In the genomic region with DNA sequence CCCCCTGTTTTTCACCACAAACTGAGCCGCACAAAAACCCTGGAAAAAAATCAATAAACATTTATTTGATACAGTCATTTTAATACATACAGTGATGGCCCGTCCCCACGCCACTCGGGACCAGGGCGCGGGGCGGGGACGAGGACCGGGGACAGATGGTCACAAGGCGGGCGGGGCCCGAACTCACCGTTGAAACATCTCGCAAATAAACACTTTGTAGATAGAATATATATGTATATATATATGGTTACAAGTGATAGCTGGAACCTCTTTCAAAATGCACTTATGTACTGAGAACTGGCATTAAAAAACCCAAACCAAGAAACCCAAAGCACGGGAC, we compare ENCODE assay signal across 8 cellular contexts. TPM values are rescaled to one million over a fixed set of nuclear protein-coding genes. Genes with fewer than 3 reads are reported as not detected.
A peak's percentile ranks its signal among the peaks of the same experiment; 100 is the strongest.
DNase-seq lines count a peak whose midpoint lies in the region; ATAC-seq, FAIRE-seq and TF ChIP-seq lines count a peak whose summit lies in the region.

No MANE protein-coding gene starts in this region.

- POLR2A ChIA-PET in GM12878 (lab: Charles Lee): interaction anchor here (1.0 to 2.4 kb wide), 8 partner anchors 12 to 315 kb away, joined by 3 to 11 read pairs (median 3); a partner anchor contains a TSS

- H3K27ac ChIP-seq in GM12878 (ENCODE audit: control insufficient read depth, insufficient read depth): peak overlapping the region; percentile 72

- H3K36me3 ChIP-seq in GM12878 (ENCODE audit: control insufficient read depth in 2 of 2, insufficient read depth in 2 of 2, low read length in 1 of 2): no peaks in the 10 kb centered on the region; a peak in 1 of 4 replicates

- RAD21 ChIA-PET in GM12878 (lab: Charles Lee; ENCODE audit: unreplicated experiment): interaction anchor here (0.6 to 2.2 kb wide), 9 partner anchors 17 to 419 kb away, joined by 3 to 10 read pairs (median 4); a partner anchor contains a TSS

- H3K4me1 ChIP-seq in GM12878 (ENCODE audit: control insufficient read depth, insufficient read depth, low read length): peaks cover 10% of the 10 kb centered on the region
- H3K4me1 ChIP-seq in mononuclear cell (ENCODE audit: insufficient read depth, low read length): peaks cover 34% of the 10 kb centered on the region

- intact Hi-C loops in GM12878 (cut with micrococcal nuclease; ENCODE audit: unreplicated experiment): loop anchor here (1.0 to 5.0 kb wide), 4 partner anchors 16 to 250 kb away; a partner anchor contains a TSS

- TF ChIP-seq POLR2A in GM12878 (IDR thresholded peaks at IDR 0.05; ENCODE audit: low read depth, low read length): no peak

- 0% methylated on average over 15 of the region's 15 CpGs for WGBS in GM12878 (ENCODE audit: insufficient coverage, insufficient replicate concordance, low lambda C conversion rate, missing lambda C conversion rate)

- H3K79me2 ChIP-seq in GM12878 (ENCODE audit: control insufficient read depth, insufficient read depth, low read length): peaks cover 33% of the 10 kb centered on the region

- no TSS peak for BruUV-seq in GM12878 (replicated peaks; lab: Mats Ljungman, UMichigan)

- FAIRE-seq in GM12878 (lab: Jason Lieb, UNC): no peak

- in situ Hi-C loops in GM12878 (cut with MboI): no loop called here

- SMC1A ChIA-PET in GM12878 (lab: Charles Lee; ENCODE audit: uncharacterized antibody, unreplicated experiment): interaction anchor here (0.9 to 2.7 kb wide), 2 partner anchors 17 to 24 kb away, joined by 4 to 7 read pairs; a partner anchor contains a TSS

- no peaks in the 10 kb centered on the region for H3K27me3 ChIP-seq in GM12878 (replicated peaks in 1 of 2; ENCODE audit: control insufficient read depth in 2 of 2, insufficient read depth in 2 of 2, low read length in 1 of 2)
- no peaks in the 10 kb centered on the region for H3K27me3 ChIP-seq in mononuclear cell (ENCODE audit: insufficient read depth, low read length)

- 0 out of 2 replicates have a peak overlapping the region, but pooled peaks have one; percentile 7 for H2AFZ ChIP-seq in GM12878 (ENCODE audit: control insufficient read depth, low read depth, low read length)

- CTCF ChIA-PET in GM12878 (lab: Yijun Ruan, JAX): interaction anchor here (0.7 to 1.8 kb wide), 4 partner anchors 17 to 101 kb away, joined by 3 to 12 read pairs (median 4); no protein-coding TSS in a partner anchor

- TF ChIP-seq CTCF in GM12878 (IDR thresholded peaks at IDR 0.05 in 2 of 3, conservative IDR thresholded peaks at IDR 0.05 in 1 of 3; ENCODE audit: control insufficient read depth in 2 of 3, extremely low read depth in 1 of 3, insufficient read depth in 1 of 3, low read depth in 3 of 3, low read length in 3 of 3): no peak

- TF ChIP-seq EP300 in GM12878 (IDR thresholded peaks at IDR 0.05; ENCODE audit: borderline replicate concordance in 1 of 2, control insufficient read depth in 1 of 2, low read depth in 2 of 2, low read length in 2 of 2): no peak

- peak overlapping the region; percentile 43 for H3K4me3 ChIP-seq in GM12878
- H3K4me3 ChIP-seq in mononuclear cell (ENCODE audit: low read length): peak overlapping the region; percentile 50

- ATAC-seq in GM18511 (IDR thresholded peaks at IDR 0.05; ENCODE audit: unreplicated experiment) (peak; percentile 10), HG03159 (IDR thresholded peaks at IDR 0.05; ENCODE audit: unreplicated experiment) (peak; percentile 11), GM12878 (peak; percentile 1), GM21381 (IDR thresholded peaks at IDR 0.05; ENCODE audit: unreplicated experiment) (no peak)

- H4K20me1 ChIP-seq in GM12878 (ENCODE audit: control insufficient read depth, insufficient read depth): peaks cover 3% of the 10 kb centered on the region; the same call in 1 of the 2 replicates

- H3K9ac ChIP-seq in GM12878 (ENCODE audit: control insufficient read depth, insufficient read depth, low read length): peak overlapping the region; percentile 61

- no peak for TF ChIP-seq RAD21 in GM12878 (IDR thresholded peaks at IDR 0.05; ENCODE audit: insufficient read depth, low read depth, low read length)

- peak overlapping the region; percentile 86 for H3K4me2 ChIP-seq in GM12878 (ENCODE audit: control insufficient read depth, insufficient read depth)

- H3K9me3 ChIP-seq in GM12878 (replicated peaks; ENCODE audit: control insufficient read depth, insufficient read depth, low read length): no peaks in the 10 kb centered on the region
- H3K9me3 ChIP-seq in mononuclear cell (ENCODE audit: low read depth, low read length): no peaks in the 10 kb centered on the region

- no peak for DNase-seq in GM12878 (ENCODE audit: low read depth, low spot score)
- no peak for DNase-seq in SW480 (ENCODE audit: low spot score)
- DNase-seq in cerebellum (ENCODE audit: low spot score): no peak
- no peak for DNase-seq in NCI-H446 treated with DMSO at 0.1 percent for 48 hours (lab: John Stamatoyannopoulos, UW)

RNA-seq across cellular contexts. Expression of a gene that starts 0.4 kb away (rescaled TPM):
- 58.9 and 62.6 TPM in 2 replicates for total RNA-seq in GM12878 (2013; cell fraction: nucleolus; rRNA removed)
- 17.5 and 23.6 TPM in 2 replicates for total RNA-seq in GM12878 (2014; rRNA removed)
- total RNA-seq in GM12878 (2014; rRNA removed; fragmentation: Illumina TruSeq; extraction: Trizol): 11.0 and 13.2 TPM in 2 replicates
- total RNA-seq in GM12878 (2021): 30.0 and 36.3 TPM in 2 replicates
- 10.2 TPM for polyA plus RNA-seq in GM12878 (2011; ENCODE audit: low read depth)
- polyA plus RNA-seq in GM12878 (2011; rRNA removed): 10.9 and 26.0 TPM in 2 replicates
- polyA plus RNA-seq in GM12878 (2011; cell fraction: cytosol; rRNA removed): 34.7 and 54.2 TPM in 2 replicates
- 190 and 213 TPM in 2 replicates for polyA plus RNA-seq in GM12878 (2011; cell fraction: nucleus; rRNA removed)
- 22.7 and 27.4 TPM in 2 replicates for polyA plus RNA-seq in GM12878 (2012)
- polyA plus RNA-seq in GM12878 (2014; fragmentation: Illumina TruSeq; extraction: Trizol): 5.6 and 13.4 TPM in 2 replicates
- 1 to 10 TPM; 2.4 to 7.9 TPM for polyA plus RNA-seq in GM12878 (2014; fragmentation: Nextera tagmentation; extraction: Ambion mirVana)
- polyA plus RNA-seq in GM12878 (2014; rRNA removed): 34.4 and 42.5 TPM in 2 replicates
- polyA plus RNA-seq in GM12878 (2016; fragmentation: Nextera tagmentation; extraction: Ambion mirVana): 10 to 100 TPM; 27.9 to 30.8 TPM
- 21.1 and 31.2 TPM in 2 replicates for polyA minus RNA-seq in GM12878 (2011; rRNA and poly(A)+ RNA removed)
- 9.9 and 11.3 TPM in 2 replicates for polyA minus RNA-seq in GM12878 (2011; cell fraction: cytosol; rRNA and poly(A)+ RNA removed)
- polyA minus RNA-seq in GM12878 (2011; cell fraction: nucleus; rRNA and poly(A)+ RNA removed): 26.1 and 40.2 TPM in 2 replicates
- 16.9 TPM for total RNA-seq in mononuclear cell
- total RNA-seq in cerebellum: 20.7 TPM

RNA-seq across cellular contexts. Expression of a gene that starts 13.1 kb away (rescaled TPM):
- total RNA-seq in GM12878 (2013; cell fraction: nucleolus; rRNA removed): 16.9 and 19.5 TPM in 2 replicates
- total RNA-seq in GM12878 (2014; rRNA removed) (11.2 and 12.1 TPM in 2 replicates), GM12878 (2014; rRNA removed; fragmentation: Illumina TruSeq; extraction: Trizol) (5.2 and 5.6 TPM in 2 replicates), GM12878 (2021) (21.2 and 23.9 TPM in 2 replicates), mononuclear cell (5.5 TPM), cerebellum (10.4 TPM)
- 4.3 TPM for polyA plus RNA-seq in GM12878 (2011; ENCODE audit: low read depth)
- polyA plus RNA-seq in GM12878 (2011; rRNA removed) (1.8 and 2.8 TPM in 2 replicates), GM12878 (2014; fragmentation: Illumina TruSeq; extraction: Trizol) (2.0 and 5.1 TPM in 2 replicates), GM12878 (2014; fragmentation: Nextera tagmentation; extraction: Ambion mirVana) (under 1 TPM; 0.06 to 0.09 TPM), GM12878 (2014; rRNA removed) (12.2 and 15.2 TPM in 2 replicates), GM12878 (2016; fragmentation: Nextera tagmentation; extraction: Ambion mirVana) (1 to 10 TPM; 1.1 to 1.6 TPM)
- polyA plus RNA-seq in GM12878 (2011; cell fraction: cytosol; rRNA removed): 4.7 and 6.6 TPM in 2 replicates
- polyA plus RNA-seq in GM12878 (2011; cell fraction: nucleus; rRNA removed): 39.6 and 50.7 TPM in 2 replicates
- polyA plus RNA-seq in GM12878 (2012): 11.0 and 14.2 TPM in 2 replicates
- 1.8 and 4.2 TPM in 2 replicates for polyA minus RNA-seq in GM12878 (2011; rRNA and poly(A)+ RNA removed)
- 2.4 and 2.7 TPM in 2 replicates for polyA minus RNA-seq in GM12878 (2011; cell fraction: cytosol; rRNA and poly(A)+ RNA removed)
- 4.0 and 6.9 TPM in 2 replicates for polyA minus RNA-seq in GM12878 (2011; cell fraction: nucleus; rRNA and poly(A)+ RNA removed)

RNA-seq across cellular contexts. Expression of a gene that starts 22.8 kb away (rescaled TPM):
- total RNA-seq in GM12878 (2013; cell fraction: nucleolus; rRNA removed): 118 and 125 TPM in 2 replicates
- total RNA-seq in GM12878 (2014; rRNA removed) (20.2 and 23.9 TPM in 2 replicates), GM12878 (2014; rRNA removed; fragmentation: Illumina TruSeq; extraction: Trizol) (7.3 and 9.1 TPM in 2 replicates), GM12878 (2021) (42.1 and 42.7 TPM in 2 replicates), mononuclear cell (2.3 TPM), cerebellum (7.9 TPM)
- polyA plus RNA-seq in GM12878 (2011; ENCODE audit: low read depth): 26.5 TPM
- polyA plus RNA-seq in GM12878 (2011; rRNA removed) (14.1 and 28.4 TPM in 2 replicates), GM12878 (2014; fragmentation: Illumina TruSeq; extraction: Trizol) (4.7 and 16.3 TPM in 2 replicates), GM12878 (2014; fragmentation: Nextera tagmentation; extraction: Ambion mirVana) (1 to 10 TPM; 1.3 to 3.5 TPM), GM12878 (2014; rRNA removed) (51.4 and 52.0 TPM in 2 replicates), GM12878 (2016; fragmentation: Nextera tagmentation; extraction: Ambion mirVana) (10 to 100 TPM; 16.1 to 19.5 TPM)
- 45.8 and 64.7 TPM in 2 replicates for polyA plus RNA-seq in GM12878 (2011; cell fraction: cytosol; rRNA removed)
- polyA plus RNA-seq in GM12878 (2011; cell fraction: nucleus; rRNA removed): 503 and 608 TPM in 2 replicates
- 51.9 and 72.0 TPM in 2 replicates for polyA plus RNA-seq in GM12878 (2012)
- polyA minus RNA-seq in GM12878 (2011; rRNA and poly(A)+ RNA removed): 4.3 and 15.1 TPM in 2 replicates
- polyA minus RNA-seq in GM12878 (2011; cell fraction: cytosol; rRNA and poly(A)+ RNA removed): 12.4 and 12.9 TPM in 2 replicates
- 18.6 and 20.6 TPM in 2 replicates for polyA minus RNA-seq in GM12878 (2011; cell fraction: nucleus; rRNA and poly(A)+ RNA removed)

RNA-seq across cellular contexts. Expression of a gene that starts 24.3 kb away (rescaled TPM):
- total RNA-seq in GM12878 (2013; cell fraction: nucleolus; rRNA removed): 134 and 156 TPM in 2 replicates
- total RNA-seq in GM12878 (2014; rRNA removed) (57.6 and 62.5 TPM in 2 replicates), GM12878 (2014; rRNA removed; fragmentation: Illumina TruSeq; extraction: Trizol) (66.1 and 72.2 TPM in 2 replicates), GM12878 (2021) (100 and 102 TPM in 2 replicates), mononuclear cell (36.6 TPM), cerebellum (44.0 TPM)
- 52.6 TPM for polyA plus RNA-seq in GM12878 (2011; ENCODE audit: low read depth)
- polyA plus RNA-seq in GM12878 (2011; rRNA removed) (33.4 and 52.7 TPM in 2 replicates), GM12878 (2014; fragmentation: Illumina TruSeq; extraction: Trizol) (53.4 and 73.9 TPM in 2 replicates), GM12878 (2014; fragmentation: Nextera tagmentation; extraction: Ambion mirVana) (10 to 100 TPM in 1 of 2 experiments, 1 to 10 TPM in 1; 5.0 to 10.7 TPM), GM12878 (2014; rRNA removed) (70.4 and 71.9 TPM in 2 replicates), GM12878 (2016; fragmentation: Nextera tagmentation; extraction: Ambion mirVana) (100 to 1,000 TPM in 1 of 2 experiments, 10 to 100 TPM in 1; 97.9 to 102 TPM)
- 56.1 and 59.7 TPM in 2 replicates for polyA plus RNA-seq in GM12878 (2011; cell fraction: cytosol; rRNA removed)
- polyA plus RNA-seq in GM12878 (2011; cell fraction: nucleus; rRNA removed): 68.3 and 113 TPM in 2 replicates
- polyA plus RNA-seq in GM12878 (2012): 74.7 and 84.6 TPM in 2 replicates
- polyA minus RNA-seq in GM12878 (2011; rRNA and poly(A)+ RNA removed): 56.6 and 60.4 TPM in 2 replicates
- polyA minus RNA-seq in GM12878 (2011; cell fraction: cytosol; rRNA and poly(A)+ RNA removed): 25.3 and 31.2 TPM in 2 replicates
- polyA minus RNA-seq in GM12878 (2011; cell fraction: nucleus; rRNA and poly(A)+ RNA removed): 22.7 and 36.7 TPM in 2 replicates
